Comparison of ENCODE assay signal across 8 cellular contexts in genomic region chr17:70168979-70169706, GRCh38. TPM values are rescaled to one million over a fixed set of nuclear protein-coding genes. Genes with fewer than 3 reads are reported as not detected.
DNase-seq lines count a peak whose midpoint lies in the region; ATAC-seq lines count a peak whose summit lies in the region.

KCNJ2 (plus strand) TSS chr17:70169532; CDS start chr17:70175040, 5,508 bp downstream.

- DNase-seq in C1 segment of cervical spinal cord (lab: John Stamatoyannopoulos, UW) (peak in 13 of 14 donors; percentile 29 to 96 (median 84)), NCI-H460 (ENCODE audit: extremely low read depth, low read depth) (peak; percentile 85)
- DNase-seq in activated CD8-positive, alpha-beta memory T cell treated with anti-CD3 and anti-CD28 coated beads for 24 hours, result peak; percentile 72
- peak; percentile 8 for DNase-seq in stimulated activated naive CD4-positive, alpha-beta T cell treated with Interleukin-2 at 50 U/mL for 16 hours (lab: John Stamatoyannopoulos, UW)

- H3K27me3 ChIP-seq in mononuclear cell (ENCODE audit: insufficient read depth, low read length), result peaks cover 10% of the 10 kb centered on the region

- no peaks in the 10 kb centered on the region for H3K9me3 ChIP-seq in mononuclear cell (ENCODE audit: low read depth, low read length)

- H3K4me3 ChIP-seq in mononuclear cell (ENCODE audit: low read length), result peak within 1 kb of the TSS; percentile 69

- peaks cover 47% of the 10 kb centered on the region for H3K4me1 ChIP-seq in mononuclear cell (ENCODE audit: insufficient read depth, low read length)

- ATAC-seq in GM19324 (IDR thresholded peaks at IDR 0.05; ENCODE audit: low FRiP score, unreplicated experiment) (peak; percentile 94), HG03354 (IDR thresholded peaks at IDR 0.05; ENCODE audit: poor library complexity, severe bottlenecking, unreplicated experiment) (peak; percentile 96), esophagus mucosa (peak; percentile 97)

RNA-seq across cellular contexts. Expression of gene KCNJ2, which starts in this region (rescaled TPM):
- 2.5 and 4.3 TPM in 2 replicates for total RNA-seq in NCI-H460 (2014; rRNA removed; shearing (Covaris generic))
- 0.70 and 1.4 TPM in 2 replicates for polyA plus RNA-seq in NCI-H460 (2014; cell fraction: nucleus; rRNA removed)
- 7.5 TPM for total RNA-seq in esophagus mucosa
- total RNA-seq in mononuclear cell, result 4.6 TPM

Comparison
In these comparisons a context has a peak if more than half of its experiments do, and no peak if none do; other contexts are left out.
1. Peak in every context shown above with its lines: DNase-seq, ATAC-seq and H3K4me3 ChIP-seq.
2. DNase-seq: peak in every context shown above with its lines; median percentile 85 in NCI-H460; 84 in C1 segment of cervical spinal cord; 72 in activated CD8-positive, alpha-beta memory T cell treated with anti-CD3 and anti-CD28 coated beads for 24 hours; 8 in stimulated activated naive CD4-positive, alpha-beta T cell treated with Interleukin-2 at 50 U/mL for 16 hours.